In the genomic region with DNA sequence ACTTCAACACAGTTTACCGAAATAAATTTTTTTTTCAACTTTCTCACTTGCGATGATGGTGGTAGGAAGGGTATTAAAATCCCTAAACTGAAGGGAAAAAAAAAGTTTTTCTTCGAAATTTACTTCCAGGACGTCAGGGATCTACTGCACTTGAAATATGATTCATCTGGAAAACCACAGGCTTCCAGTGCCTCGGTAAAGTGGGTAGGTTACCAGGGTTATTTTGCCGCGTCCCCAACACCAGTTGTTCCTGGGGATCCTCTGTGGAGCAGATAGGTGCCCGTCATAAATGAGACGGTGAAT, we compare ENCODE assay signal across 8 cellular contexts. TPM values are rescaled to one million over a fixed set of nuclear protein-coding genes. Genes with fewer than 3 reads are reported as not detected.
A peak's percentile ranks its signal among the peaks of the same experiment; 100 is the strongest.
DNase-seq lines count a peak whose midpoint lies in the region; TF ChIP-seq lines count a peak whose summit lies in the region.

No MANE protein-coding gene starts in this region.

- H3K36me3 ChIP-seq in MG63 = peaks cover 14% of the 10 kb centered on the region

- no peaks in the 10 kb centered on the region for H3K9me3 ChIP-seq in MG63

- H3K27me3 ChIP-seq in MG63 = no peaks in the 10 kb centered on the region

- no peak for TF ChIP-seq CTCF in choroid plexus epithelial cell (conservative IDR thresholded peaks at IDR 0.05; ENCODE audit: low read depth, low read length)

- DNase-seq in CD1c-positive myeloid dendritic cell (ENCODE audit: extremely low spot score) (peak; percentile 35), MG63 (no peak), choroid plexus epithelial cell (ENCODE audit: low read depth) (peak; percentile 33), myocyte (ENCODE audit: low read depth) (peak; percentile 71), iPS-NIHi7 (ENCODE audit: extremely low spot score) (no peak), mesenteric fat pad (ENCODE audit: low spot score) (no peak)
- DNase-seq in stimulated activated CD4-positive, alpha-beta T cell treated with anti-CD3 and anti-CD28 coated beads, Interleukin-4, amount 100 ng/mL, for 24 hours = no peak
- no peak for DNase-seq in stimulated activated CD4-positive, alpha-beta T cell treated with anti-CD3 and anti-CD28 coated beads, Interleukin-2, amount 100 ng/mL, for 24 hours

- H3K4me3 ChIP-seq in MG63 (peak overlapping the region; percentile 81), choroid plexus epithelial cell (ENCODE audit: low read depth, low read length) (peak overlapping the region; percentile 89)

RNA-seq across cellular contexts. Expression of a gene that starts 0.8 kb away (rescaled TPM):
- 7.0 and 13.1 TPM in 2 replicates for total RNA-seq in MG63 (2014; rRNA removed; shearing (Covaris generic); ENCODE audit: low replicate concordance)
- 5.6 and 7.5 TPM in 2 replicates for total RNA-seq in myocyte
- polyA plus RNA-seq in myocyte (2012) = 11.1 TPM
- 5.3 TPM for total RNA-seq in mesenteric fat pad

RNA-seq across cellular contexts. Expression of a gene that starts 38.9 kb away (rescaled TPM):
- 20.0 and 25.2 TPM in 2 replicates for total RNA-seq in MG63 (2014; rRNA removed; shearing (Covaris generic); ENCODE audit: low replicate concordance)
- total RNA-seq in myocyte = 42.8 and 51.9 TPM in 2 replicates
- polyA plus RNA-seq in myocyte (2012) = 33.2 TPM
- total RNA-seq in mesenteric fat pad = 20.7 TPM

Comparison
In these comparisons a context has a peak if more than half of its experiments do, and no peak if none do; other contexts are left out.
1. DNase-seq: peak in CD1c-positive myeloid dendritic cell (single experiment), choroid plexus epithelial cell (single experiment) and myocyte (single experiment); none in MG63 (single experiment), iPS-NIHi7 (single experiment), stimulated activated CD4-positive, alpha-beta T cell treated with anti-CD3 and anti-CD28 coated beads, Interleukin-4, amount 100 ng/mL, for 24 hours (single experiment), mesenteric fat pad (single experiment) and stimulated activated CD4-positive, alpha-beta T cell treated with anti-CD3 and anti-CD28 coated beads, Interleukin-2, amount 100 ng/mL, for 24 hours (0 of 2).